10 cellular contexts compared by ENCODE assay signal in genomic region chr2:158464426-158465281, GRCh38. TPM values are rescaled to one million over a fixed set of nuclear protein-coding genes. Genes with fewer than 3 reads are reported as not detected.
DNase-seq lines count a peak whose midpoint lies in the region; ATAC-seq and TF ChIP-seq lines count a peak whose summit lies in the region.
"Had no signal": no experiment of that assay in that cellular context is flagged by ENCODE, and none has a peak within 500 bp of the region (broad histone marks: within the 10 kb centered on the region; RNA-seq: fewer than 3 reads in every experiment).

No MANE protein-coding gene starts in this region.

- ATAC-seq in GM21529 (IDR thresholded peaks at IDR 0.05; ENCODE audit: unreplicated experiment) (peak; percentile 74), body of pancreas (no peak)

- peaks cover 99% of the 10 kb centered on the region for H3K79me2 ChIP-seq in neural progenitor cell (ENCODE audit: low read depth)

- H3K9ac ChIP-seq in neural progenitor cell = no peak overlapping the region
- H3K9ac ChIP-seq: BLaER1 had no signal

- no peaks in the 10 kb centered on the region for H3F3A ChIP-seq in neural progenitor cell (ENCODE audit: low read depth)

- H3K4me1 ChIP-seq in body of pancreas (peaks cover 6% of the 10 kb centered on the region), neural progenitor cell (peaks cover 23% of the 10 kb centered on the region)

- peaks cover 18% of the 10 kb centered on the region for H3K4me1 Mint-ChIP-seq in neural progenitor cell

- H3K36me3 ChIP-seq in body of pancreas (replicated peaks in 1 of 2; ENCODE audit: insufficient read depth in 1 of 2, low read depth in 2 of 2) = no peaks in the 10 kb centered on the region
- H3K36me3 ChIP-seq in neural progenitor cell = no peaks in the 10 kb centered on the region
- H3K36me3 ChIP-seq: BLaER1, neutrophil had no signal

- DNase-seq in NCI-H1105 treated with DMSO at 0.1 percent for 48 hours (lab: John Stamatoyannopoulos, UW) (peak; percentile 19), NCI-H1105 (lab: John Stamatoyannopoulos, UW) (no peak), LHCN-M2 (ENCODE audit: low read depth) (peak; percentile 11), body of pancreas (no peak), neural progenitor cell (ENCODE audit: low spot score) (peak; percentile 30)
- DNase-seq in activated effector memory CD4-positive, alpha-beta T cell treated with anti-CD3 and anti-CD28 coated beads, Interleukin-2, amount 50 U/mL, for 16 hours = no peak
- DNase-seq in activated T-cell treated with anti-CD3 and anti-CD28 coated beads, Interleukin-2, amount 50 U/mL, for 1 hour = no peak

- no peak overlapping the region for H3K4me3 ChIP-seq in body of pancreas
- H3K4me3 ChIP-seq in neural progenitor cell = no peak overlapping the region
- H3K4me3 ChIP-seq: BLaER1 had no signal

- peaks cover 56% of the 10 kb centered on the region for H4K20me1 ChIP-seq in neural progenitor cell (ENCODE audit: low read depth)

- no peaks in the 10 kb centered on the region for H3K27me3 Mint-ChIP-seq in neural progenitor cell (ENCODE audit: insufficient read depth, low read depth)

- H3K27ac Mint-ChIP-seq in neural progenitor cell = no peak overlapping the region

- no peak overlapping the region for H2AFZ ChIP-seq in neural progenitor cell (replicated peaks)

- no peak for TF ChIP-seq POLR2A in body of pancreas (IDR thresholded peaks at IDR 0.05)

- peaks cover 10% of the 10 kb centered on the region for H3K9me3 Mint-ChIP-seq in neural progenitor cell

- H3K27ac ChIP-seq in body of pancreas (no peak overlapping the region), neural progenitor cell (no peak overlapping the region)
- H3K27ac ChIP-seq: BLaER1, neutrophil had no signal

- TF ChIP-seq CTCF in body of pancreas (IDR thresholded peaks at IDR 0.05) (peak in 5 of 7 experiments; percentile 19 to 43 (median 35)), neural progenitor cell (IDR thresholded peaks at IDR 0.05) (peak; percentile 69)

- no peaks in the 10 kb centered on the region for H3K27me3 ChIP-seq in body of pancreas
- H3K27me3 ChIP-seq in neural progenitor cell = no peaks in the 10 kb centered on the region
- H3K27me3 ChIP-seq: neutrophil had no signal

- peaks cover 21% of the 10 kb centered on the region for H3K36me3 Mint-ChIP-seq in neural progenitor cell

- no peaks in the 10 kb centered on the region for H3K9me3 ChIP-seq in body of pancreas
- H3K9me3 ChIP-seq in neural progenitor cell (ENCODE audit: low read depth) = no peaks in the 10 kb centered on the region
- H3K9me3 ChIP-seq: BLaER1, neutrophil had no signal

- H3K4me3 Mint-ChIP-seq in neural progenitor cell = no peak overlapping the region

- no peak overlapping the region for H3K4me2 ChIP-seq in neural progenitor cell
- H3K4me2 ChIP-seq: BLaER1 had no signal

- WGBS in body of pancreas, 2 donors = 74 to 78% methylated on average over 4 of the region's 4 CpGs

- intact Hi-C loops in body of pancreas (cut with DNase I) = no loop called here

RNA-seq across cellular contexts. Expression of gene PKP4, which starts 7.9 kb away (rescaled TPM):
- total RNA-seq in LHCN-M2 (2014; rRNA removed) = 18.9 and 25.6 TPM in 2 replicates
- 34.9 TPM for polyA plus RNA-seq in LHCN-M2 (2012)
- total RNA-seq in body of pancreas = 10 to 100 TPM; 36.3 to 50.1 TPM
- total RNA-seq in neural progenitor cell (ENCODE audit: low replicate concordance) = 72.1 and 83.9 TPM in 2 replicates

RNA-seq across cellular contexts. Expression of gene CCDC148, which starts 8.1 kb away (rescaled TPM):
- total RNA-seq in LHCN-M2 (2014; rRNA removed) (0.26 and 0.29 TPM in 2 replicates), body of pancreas (under 1 TPM; 0.66 to 0.78 TPM), neural progenitor cell (ENCODE audit: low replicate concordance) (4.2 and 9.3 TPM in 2 replicates)
- 0.66 TPM for polyA plus RNA-seq in LHCN-M2 (2012)

Comparison
In these comparisons a context has a peak if more than half of its experiments do, and no peak if none do; other contexts are left out.
1. DNase-seq: peak in NCI-H1105 treated with DMSO at 0.1 percent for 48 hours (single experiment), LHCN-M2 (single experiment) and neural progenitor cell (single experiment); none in NCI-H1105 (single experiment), body of pancreas (0 of 4), activated effector memory CD4-positive, alpha-beta T cell treated with anti-CD3 and anti-CD28 coated beads, Interleukin-2, amount 50 U/mL, for 16 hours (single experiment) and activated T-cell treated with anti-CD3 and anti-CD28 coated beads, Interleukin-2, amount 50 U/mL, for 1 hour (single experiment).